ENCODE assay signal across 32 cellular contexts in genomic region chr22:39007177-39007576, GRCh38. TPM values are rescaled to one million over a fixed set of nuclear protein-coding genes. Genes with fewer than 3 reads are reported as not detected.
"Had no signal": no experiment of that assay in that cellular context is flagged by ENCODE, and none has a peak within 500 bp of the region (broad histone marks: within the 10 kb centered on the region; RNA-seq: fewer than 3 reads in every experiment).

No MANE protein-coding gene starts in this region.

- H3K27me3 ChIP-seq: MG63 had no signal

- DNase-seq: MG63, NCI-H1048, NCI-H1092, NCI-H1092 treated with DMSO at 0.1 percent for 48 hours, NCI-H1105, NCI-H1105 treated with DMSO at 0.1 percent for 48 hours, NCI-H1417, NCI-H1417 treated with DMSO at 0.1 percent for 48 hours, NCI-H1436, NCI-H1436 treated with DMSO at 0.1 percent for 48 hours, NCI-H1694, NCI-H1694 treated with DMSO at 0.1 percent for 48 hours, NCI-H187, NCI-H187 treated with DMSO at 0.1 percent for 48 hours, NCI-H1930, NCI-H2029, NCI-H2029 treated with DMSO at 0.1 percent for 48 hours, NCI-H2081, NCI-H2081 treated with DMSO at 0.1 percent for 48 hours, NCI-H2107, NCI-H2171, NCI-H2227 treated with DMSO at 0.1 percent for 48 hours, NCI-H345, NCI-H446, NCI-H446 treated with DMSO at 0.1 percent for 48 hours, NCI-H510A, NCI-H510A treated with DMSO at 0.1 percent for 48 hours had no signal

- H3K9me3 ChIP-seq: MG63 had no signal

- H3K36me3 ChIP-seq: MG63 had no signal

- H3K9ac ChIP-seq: KMS-11 had no signal

- H3K27ac ChIP-seq: KMS-11 had no signal

- H3K4me2 ChIP-seq: KMS-11 had no signal

- H3K4me3 ChIP-seq: MG63 had no signal

RNA-seq across cellular contexts. Expression of gene APOBEC3A, which starts 49.8 kb away (rescaled TPM):
- total RNA-seq: LHCN-M2, M059J, MCF 10A, NCI-H460 had no signal
